Comparison of ENCODE assay signal across 1 cellular context in the genomic region with DNA sequence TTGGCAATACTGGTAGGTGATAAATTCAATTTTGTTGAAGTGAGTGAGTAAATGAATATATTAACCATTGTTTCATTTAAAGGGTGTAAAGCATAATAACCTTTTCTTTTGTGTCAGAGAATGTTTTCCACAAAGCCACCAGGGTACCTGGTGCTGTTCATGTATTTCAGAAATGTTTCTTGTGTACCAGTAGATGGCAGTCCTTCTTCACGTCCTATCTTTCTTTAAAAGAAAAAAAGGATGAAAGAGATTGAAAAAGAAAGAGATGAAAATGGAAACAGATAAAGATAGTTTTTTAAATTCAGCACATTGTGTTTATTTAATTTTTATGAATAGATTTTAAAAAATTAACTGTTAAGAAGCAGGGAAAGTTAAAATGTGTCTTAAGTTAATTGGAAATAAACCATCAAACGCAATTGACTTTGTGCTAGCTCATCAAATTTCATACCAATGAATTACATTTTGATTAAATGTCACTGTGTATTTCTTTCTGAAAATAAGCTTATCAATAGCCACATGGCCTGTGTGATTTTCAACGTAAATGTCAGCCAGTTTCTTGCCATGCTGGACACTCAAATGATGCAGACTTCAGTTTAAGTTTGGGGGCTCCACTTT.
TF ChIP-seq lines count a peak whose summit lies in the region.

No MANE protein-coding gene starts in this region.

TF ChIP-seq in K562, 482 proteins besides CTCF, POLR2A, EP300 and RAD21 (continued from another document):
- TF ChIP-seq, protein P1, sequence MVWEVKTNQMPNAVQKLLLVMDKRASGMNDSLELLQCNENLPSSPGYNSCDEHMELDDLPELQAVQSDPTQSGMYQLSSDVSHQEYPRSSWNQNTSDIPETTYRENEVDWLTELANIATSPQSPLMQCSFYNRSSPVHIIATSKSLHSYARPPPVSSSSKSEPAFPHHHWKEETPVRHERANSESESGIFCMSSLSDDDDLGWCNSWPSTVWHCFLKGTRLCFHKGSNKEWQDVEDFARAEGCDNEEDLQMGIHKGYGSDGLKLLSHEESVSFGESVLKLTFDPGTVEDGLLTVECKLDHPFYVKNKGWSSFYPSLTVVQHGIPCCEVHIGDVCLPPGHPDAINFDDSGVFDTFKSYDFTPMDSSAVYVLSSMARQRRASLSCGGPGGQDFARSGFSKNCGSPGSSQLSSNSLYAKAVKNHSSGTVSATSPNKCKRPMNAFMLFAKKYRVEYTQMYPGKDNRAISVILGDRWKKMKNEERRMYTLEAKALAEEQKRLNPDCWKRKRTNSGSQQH (CRISPR knock-in tag; IDR thresholded peaks at IDR 0.05): no peak
- TF ChIP-seq MAFG (tag; conservative IDR thresholded peaks at IDR 0.05) (peak; percentile 63), ATF7 (IDR thresholded peaks at IDR 0.05) (no peak), ZNF384 (IDR thresholded peaks at IDR 0.05; ENCODE audit: low read depth, low read length) (peak; percentile 40; the same call in 1 of the 2 replicates), ZNF778 (CRISPR knock-in tag; IDR thresholded peaks at IDR 0.05) (no peak), CHD2 (IDR thresholded peaks at IDR 0.05; ENCODE audit: low read depth, low read length) (no peak), FOXJ2 (tag; IDR thresholded peaks at IDR 0.05) (no peak), CREB1 (IDR thresholded peaks at IDR 0.05) (no peak), CREB1 (CRISPR knock-in tag; IDR thresholded peaks at IDR 0.05) (no peak)
- TF ChIP-seq, protein P2, sequence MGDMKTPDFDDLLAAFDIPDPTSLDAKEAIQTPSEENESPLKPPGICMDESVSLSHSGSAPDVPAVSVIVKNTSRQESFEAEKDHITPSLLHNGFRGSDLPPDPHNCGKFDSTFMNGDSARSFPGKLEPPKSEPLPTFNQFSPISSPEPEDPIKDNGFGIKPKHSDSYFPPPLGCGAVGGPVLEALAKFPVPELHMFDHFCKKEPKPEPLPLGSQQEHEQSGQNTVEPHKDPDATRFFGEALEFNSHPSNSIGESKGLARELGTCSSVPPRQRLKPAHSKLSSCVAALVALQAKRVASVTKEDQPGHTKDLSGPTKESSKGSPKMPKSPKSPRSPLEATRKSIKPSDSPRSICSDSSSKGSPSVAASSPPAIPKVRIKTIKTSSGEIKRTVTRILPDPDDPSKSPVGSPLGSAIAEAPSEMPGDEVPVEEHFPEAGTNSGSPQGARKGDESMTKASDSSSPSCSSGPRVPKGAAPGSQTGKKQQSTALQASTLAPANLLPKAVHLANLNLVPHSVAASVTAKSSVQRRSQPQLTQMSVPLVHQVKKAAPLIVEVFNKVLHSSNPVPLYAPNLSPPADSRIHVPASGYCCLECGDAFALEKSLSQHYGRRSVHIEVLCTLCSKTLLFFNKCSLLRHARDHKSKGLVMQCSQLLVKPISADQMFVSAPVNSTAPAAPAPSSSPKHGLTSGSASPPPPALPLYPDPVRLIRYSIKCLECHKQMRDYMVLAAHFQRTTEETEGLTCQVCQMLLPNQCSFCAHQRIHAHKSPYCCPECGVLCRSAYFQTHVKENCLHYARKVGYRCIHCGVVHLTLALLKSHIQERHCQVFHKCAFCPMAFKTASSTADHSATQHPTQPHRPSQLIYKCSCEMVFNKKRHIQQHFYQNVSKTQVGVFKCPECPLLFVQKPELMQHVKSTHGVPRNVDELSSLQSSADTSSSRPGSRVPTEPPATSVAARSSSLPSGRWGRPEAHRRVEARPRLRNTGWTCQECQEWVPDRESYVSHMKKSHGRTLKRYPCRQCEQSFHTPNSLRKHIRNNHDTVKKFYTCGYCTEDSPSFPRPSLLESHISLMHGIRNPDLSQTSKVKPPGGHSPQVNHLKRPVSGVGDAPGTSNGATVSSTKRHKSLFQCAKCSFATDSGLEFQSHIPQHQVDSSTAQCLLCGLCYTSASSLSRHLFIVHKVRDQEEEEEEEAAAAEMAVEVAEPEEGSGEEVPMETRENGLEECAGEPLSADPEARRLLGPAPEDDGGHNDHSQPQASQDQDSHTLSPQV (IDR thresholded peaks at IDR 0.05): no peak
